ENCODE assay signal across 18 cellular contexts in the genomic region with DNA sequence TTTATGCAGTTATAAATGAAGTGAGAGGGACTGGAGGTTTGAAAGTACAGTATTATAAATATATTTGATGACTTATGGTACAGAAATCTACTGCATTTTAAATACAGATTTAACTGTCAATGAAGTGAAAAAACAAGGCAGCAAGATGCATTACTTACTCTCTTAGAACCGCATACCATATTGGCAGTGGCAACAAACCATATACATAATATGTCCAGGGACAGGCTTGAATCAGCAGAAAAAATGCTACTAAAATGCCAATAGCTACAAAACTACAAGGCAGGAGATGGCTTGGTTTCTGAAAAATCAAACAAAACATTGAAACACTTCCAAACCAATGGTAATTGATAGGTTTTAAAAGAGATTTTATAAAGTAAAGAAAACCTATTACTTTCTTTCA.
DNase-seq lines count a peak whose midpoint lies in the region; ATAC-seq and TF ChIP-seq lines count a peak whose summit lies in the region.
"Had no signal": no experiment of that assay in that cellular context is flagged by ENCODE, and none has a peak within 500 bp of the region (broad histone marks: within the 10 kb centered on the region; RNA-seq: fewer than 3 reads in every experiment).

No MANE protein-coding gene starts in this region.

- TF ChIP-seq RAD21 in IMR-90 (IDR thresholded peaks at IDR 0.05; ENCODE audit: low read length): no peak

- no peaks in the 10 kb centered on the region for H3K79me1 ChIP-seq in IMR-90 (ENCODE audit: low read depth in 1 of 2, low read length in 2 of 2)

- H2BK120ac ChIP-seq in IMR-90 (ENCODE audit: low read depth, low read length): no peak overlapping the region

- no peak overlapping the region for H2BK5ac ChIP-seq in IMR-90 (ENCODE audit: low read depth, low read length, poor library complexity, severe bottlenecking)

- H3K18ac ChIP-seq in IMR-90 (ENCODE audit: low read depth, low read length): no peak overlapping the region

- no peak overlapping the region for H2AK5ac ChIP-seq in IMR-90 (ENCODE audit: low read depth, low read length)

- no peak overlapping the region for H3K14ac ChIP-seq in IMR-90 (replicated peaks; ENCODE audit: low read depth, low read length)

- H2BK20ac ChIP-seq in IMR-90 (ENCODE audit: low read depth, low read length): no peak overlapping the region

- in situ Hi-C loops in IMR-90 (cut with MboI; ENCODE audit: low sequenced_read_pairs): no loop called here
- in situ Hi-C loops in astrocyte of the cerebellum (cut with HindIII; ENCODE audit: low sequenced_read_pairs): loop anchor here (25.0 kb wide), 1 partner anchor 522 kb away; no protein-coding TSS in a partner anchor

- no peak overlapping the region for H4K5ac ChIP-seq in IMR-90 (ENCODE audit: low read depth, low read length)

- no peak overlapping the region for H3K4ac ChIP-seq in IMR-90 (ENCODE audit: low read depth, low read length)

- H3K27me3 ChIP-seq in IMR-90 (ENCODE audit: control insufficient read depth, insufficient read depth, low read length): no peaks in the 10 kb centered on the region
- no peaks in the 10 kb centered on the region for H3K27me3 ChIP-seq in dorsolateral prefrontal cortex
- H3K27me3 ChIP-seq: BE2C had no signal

- no peak overlapping the region for H2AFZ ChIP-seq in IMR-90 (replicated peaks; ENCODE audit: low read length, poor library complexity)
- H2AFZ ChIP-seq: GM23338 had no signal

- ATAC-seq in IMR-90 (ENCODE audit: low read depth) (peak; percentile 53; the same call in 1 of the 2 replicates), left ventricle myocardium superior (no peak)
- ATAC-seq: GM23338 had no signal

- H3K9me1 ChIP-seq in IMR-90 (ENCODE audit: insufficient read depth, low read length): peaks cover 3% of the 10 kb centered on the region; the same call in 1 of the 2 replicates

- H3K27ac ChIP-seq in IMR-90 (ENCODE audit: insufficient read depth, low read length) (no peak overlapping the region), dorsolateral prefrontal cortex (no peak overlapping the region)

- peaks cover 2% of the 10 kb centered on the region for H3K4me1 ChIP-seq in IMR-90 (ENCODE audit: control insufficient read depth, insufficient read depth, low read length)
- H3K4me1 ChIP-seq: BE2C had no signal

- no peak overlapping the region for H3K56ac ChIP-seq in IMR-90 (ENCODE audit: extremely low read depth, insufficient read depth, low read length)

- peak; percentile 61 for DNase-seq in IMR-90
- peak; percentile 18 for DNase-seq in astrocyte of the cerebellum (ENCODE audit: low read depth)
- peak; percentile 28 for DNase-seq in fibroblast of gingiva (ENCODE audit: low read depth)
- peak; percentile 13 for DNase-seq in stromal cell of bone marrow (ENCODE audit: low read depth)
- DNase-seq in left ventricle myocardium superior: no peak
- no peak for DNase-seq in dorsolateral prefrontal cortex
- no peak for DNase-seq in GM03348 (ENCODE audit: low spot score)
- DNase-seq: BE2C; C1 segment of cervical spinal cord; CD4-positive, CD25-positive, alpha-beta regulatory T cell; CD8-positive, alpha-beta memory T cell; COR-L47; DMS 273 treated with DMSO at 0.1 percent for 48 hours; DMS53; DND-41; EL; HCEC 1CT had no signal

- H3K23ac ChIP-seq in IMR-90 (ENCODE audit: low read depth, low read length): no peak overlapping the region

- WGBS in IMR-90 (ENCODE audit: extremely low coverage in 2 of 2, insufficient read length in 1 of 2), 2 experiments: no CpG with 5 or more reads among the region's 1 CpG

- no peaks in the 10 kb centered on the region for H3K36me3 ChIP-seq in IMR-90 (ENCODE audit: control insufficient read depth, insufficient read depth, low read length)
- H3K36me3 ChIP-seq: BE2C had no signal

- no TSS peak for BruUV-seq in IMR-90 (replicated peaks; lab: Mats Ljungman, UMichigan)

- H3K9ac ChIP-seq in IMR-90 (ENCODE audit: low read depth, low read length): no peak overlapping the region

- no peak overlapping the region for H4K91ac ChIP-seq in IMR-90 (ENCODE audit: insufficient read depth, low read depth, low read length)

- H4K8ac ChIP-seq in IMR-90 (ENCODE audit: low read depth in 2 of 2, low read length in 2 of 2): no peak overlapping the region

- no peak overlapping the region for H3K4me2 ChIP-seq in IMR-90 (ENCODE audit: low read depth, low read length)
- H3K4me2 ChIP-seq: GM23338 had no signal

- no peak overlapping the region for H2AK9ac ChIP-seq in IMR-90 (replicated peaks; ENCODE audit: low read depth, low read length, poor library complexity)

- H4K20me1 ChIP-seq in IMR-90 (ENCODE audit: insufficient read depth, low read length): no peaks in the 10 kb centered on the region

- H3K9me3 ChIP-seq in IMR-90 (ENCODE audit: control insufficient read depth, insufficient read depth, low read length): no peaks in the 10 kb centered on the region
- H3K9me3 ChIP-seq: BE2C had no signal

- POLR2A ChIA-PET in IMR-90 (lab: Charles Lee; ENCODE audit: unreplicated experiment): no interaction called here

- TF ChIP-seq CTCF in IMR-90 (conservative IDR thresholded peaks at IDR 0.05; ENCODE audit: low read depth, low read length): no peak
- TF ChIP-seq CTCF in astrocyte of the cerebellum (IDR thresholded peaks at IDR 0.05; ENCODE audit: low read depth, low read length, missing control alignments): no peak
- no peak for TF ChIP-seq CTCF in dorsolateral prefrontal cortex (IDR thresholded peaks at IDR 0.05 in 54 of 56, conservative IDR thresholded peaks at IDR 0.05 in 2 of 56; ENCODE audit: low read depth in 1 of 56, partially characterized antibody in 56 of 56)

- H3K4me3 ChIP-seq in IMR-90 (ENCODE audit: insufficient read depth, low read depth, low read length) (no peak overlapping the region), astrocyte of the cerebellum (ENCODE audit: low read depth, low read length) (no peak overlapping the region), dorsolateral prefrontal cortex (no peak overlapping the region)
- H3K4me3 ChIP-seq: GM23338 had no signal

- intact Hi-C loops in IMR-90 (cut with micrococcal nuclease) (no loop called here), left ventricle myocardium superior (cut with micrococcal nuclease) (no loop called here), dorsolateral prefrontal cortex (cut with DNase I) (no loop called here)

- no peak overlapping the region for H2BK15ac ChIP-seq in IMR-90 (ENCODE audit: low read depth, low read length)

- no peak for TF ChIP-seq POLR2A in IMR-90 (IDR thresholded peaks at IDR 0.05; ENCODE audit: low read depth, low read length)

- CTCF ChIA-PET in IMR-90 (lab: Yijun Ruan, JAX): interaction anchor here (0.6 kb wide), 1 partner anchor 528 kb away, joined by 3 read pairs; no protein-coding TSS in a partner anchor

- dilution Hi-C loops in IMR-90 (cut with HindIII; ENCODE audit: low sequenced_read_pairs, unreplicated experiment): no loop called here

TF ChIP-seq in IMR-90, 13 proteins besides CTCF, POLR2A, EP300 and RAD21:
- TF ChIP-seq, protein P1, sequence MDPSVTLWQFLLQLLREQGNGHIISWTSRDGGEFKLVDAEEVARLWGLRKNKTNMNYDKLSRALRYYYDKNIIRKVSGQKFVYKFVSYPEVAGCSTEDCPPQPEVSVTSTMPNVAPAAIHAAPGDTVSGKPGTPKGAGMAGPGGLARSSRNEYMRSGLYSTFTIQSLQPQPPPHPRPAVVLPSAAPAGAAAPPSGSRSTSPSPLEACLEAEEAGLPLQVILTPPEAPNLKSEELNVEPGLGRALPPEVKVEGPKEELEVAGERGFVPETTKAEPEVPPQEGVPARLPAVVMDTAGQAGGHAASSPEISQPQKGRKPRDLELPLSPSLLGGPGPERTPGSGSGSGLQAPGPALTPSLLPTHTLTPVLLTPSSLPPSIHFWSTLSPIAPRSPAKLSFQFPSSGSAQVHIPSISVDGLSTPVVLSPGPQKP (IDR thresholded peaks at IDR 0.05; ENCODE audit: borderline replicate concordance, low read depth, low read length): no peak
- TF ChIP-seq RFX5 (IDR thresholded peaks at IDR 0.05; ENCODE audit: low read depth, low read length) (no peak), MXI1 (IDR thresholded peaks at IDR 0.05; ENCODE audit: borderline replicate concordance, low read depth, low read length) (no peak), CHD1 (IDR thresholded peaks at IDR 0.05; ENCODE audit: low read depth, low read length) (no peak), FOS (IDR thresholded peaks at IDR 0.05; ENCODE audit: low read depth, low read length) (no peak), SMC3 (IDR thresholded peaks at IDR 0.05; ENCODE audit: low read depth, low read length) (no peak)

Comparison
In these comparisons a context has a peak if more than half of its experiments do, and no peak if none do; other contexts are left out.
1. DNase-seq: peak in IMR-90 (single experiment), astrocyte of the cerebellum (single experiment), fibroblast of gingiva (single experiment) and stromal cell of bone marrow (single experiment); none in left ventricle myocardium superior (single experiment), dorsolateral prefrontal cortex (0 of 10) and GM03348 (single experiment).